ENCODE assay signal across 26 cellular contexts in genomic region chr9:68961587-68961986, GRCh38. TPM values are rescaled to one million over a fixed set of nuclear protein-coding genes. Genes with fewer than 3 reads are reported as not detected.
DNase-seq lines count a peak whose midpoint lies in the region; ATAC-seq lines count a peak whose summit lies in the region.
"Had no signal": no experiment of that assay in that cellular context is flagged by ENCODE, and none has a peak within 500 bp of the region (broad histone marks: within the 10 kb centered on the region; RNA-seq: fewer than 3 reads in every experiment).

No MANE protein-coding gene starts in this region.

- peak overlapping the region; percentile 8 for H3K27ac ChIP-seq in right cardiac atrium (ENCODE audit: low read length)
- H3K27ac ChIP-seq: ascending aorta had no signal

- H3K36me3 Mint-ChIP-seq in T-helper 2 cell treated with Interferon-gamma antibody and Interleukin-4, amounts not matched to agents 5 μg/mL and 100 μg/mL, for 36 hours (ENCODE audit: low read depth) = peaks cover 13% of the 10 kb centered on the region

- intact Hi-C loops in right cardiac atrium (cut with DNase I) = no loop called here

- peaks cover 7% of the 10 kb centered on the region for H3K4me1 Mint-ChIP-seq in T-helper 2 cell treated with Interferon-gamma antibody and Interleukin-4, amounts not matched to agents 5 μg/mL and 100 μg/mL, for 36 hours (ENCODE audit: low read depth)
- H3K4me1 Mint-ChIP-seq: activated naive CD4-positive, alpha-beta T cell treated with anti-CD3 and anti-CD28 coated beads, Interleukin-2, amount 50 U/mL, for 24 hours; central memory CD8-positive, alpha-beta T cell had no signal

- H3K9me3 ChIP-seq in right cardiac atrium (ENCODE audit: control insufficient read depth, low read length) = no peaks in the 10 kb centered on the region
- H3K9me3 ChIP-seq: ascending aorta had no signal

- DNase-seq in right cardiac atrium = no peak
- no peak for DNase-seq in T-helper 2 cell treated with Interferon-gamma antibody and Interleukin-4, amounts not matched to agents 5 μg/mL and 100 μg/mL, for 36 hours (ENCODE audit: low spot score)
- DNase-seq in germinal center (ENCODE audit: low spot score) = no peak
- no peak for DNase-seq in NAMALWA (ENCODE audit: low spot score)
- DNase-seq: activated CD4-positive, alpha-beta T cell treated with anti-CD3 and anti-CD28 coated beads for 1 hour; activated CD8-positive, alpha-beta memory T cell treated with anti-CD3 and anti-CD28 coated beads for 24 hours; activated T-cell treated with anti-CD3 and anti-CD28 coated beads, Interleukin-2, amount 50 U/mL, for 48 hours; CD4-positive, alpha-beta T cell; kidney; NCI-H1092 treated with DMSO at 0.1 percent for 48 hours; NCI-H510A treated with DMSO at 0.1 percent for 48 hours; RPMI8226; stimulated activated CD4-positive, alpha-beta T cell treated with anti-CD3 and anti-CD28 coated beads, Interleukin-4, amount 100 ng/mL, for 4 hours; trophoblast cell had no signal

- H3K27me3 Mint-ChIP-seq in T-helper 2 cell treated with Interferon-gamma antibody and Interleukin-4, amounts not matched to agents 5 μg/mL and 100 μg/mL, for 36 hours (ENCODE audit: low read depth) = no peaks in the 10 kb centered on the region
- H3K27me3 Mint-ChIP-seq: activated naive CD4-positive, alpha-beta T cell treated with anti-CD3 and anti-CD28 coated beads, Interleukin-2, amount 50 U/mL, for 24 hours; CD4-positive, alpha-beta T cell had no signal

- no peak overlapping the region for H3K4me3 ChIP-seq in right cardiac atrium (ENCODE audit: low read length)
- H3K4me3 ChIP-seq: ascending aorta had no signal

- H3K27ac Mint-ChIP-seq in T-helper 2 cell treated with Interferon-gamma antibody and Interleukin-4, amounts not matched to agents 5 μg/mL and 100 μg/mL, for 36 hours = no peak overlapping the region
- H3K27ac Mint-ChIP-seq: activated naive CD4-positive, alpha-beta T cell treated with anti-CD3 and anti-CD28 coated beads, Interleukin-2, amount 50 U/mL, for 24 hours; CD4-positive, alpha-beta T cell had no signal

- H3K27me3 ChIP-seq in right cardiac atrium (ENCODE audit: control insufficient read depth, insufficient read depth) = no peaks in the 10 kb centered on the region
- H3K27me3 ChIP-seq: ascending aorta had no signal

- WGBS in right cardiac atrium = 42% methylated on average over 4 of the region's 4 CpGs

- H3K4me1 ChIP-seq in right cardiac atrium (ENCODE audit: control insufficient read depth, insufficient read depth, low read length) = peaks cover 2% of the 10 kb centered on the region
- H3K4me1 ChIP-seq: ascending aorta had no signal

- peaks cover 1% of the 10 kb centered on the region for H3K9me3 Mint-ChIP-seq in T-helper 2 cell treated with Interferon-gamma antibody and Interleukin-4, amounts not matched to agents 5 μg/mL and 100 μg/mL, for 36 hours
- H3K9me3 Mint-ChIP-seq: activated naive CD4-positive, alpha-beta T cell treated with anti-CD3 and anti-CD28 coated beads, Interleukin-2, amount 50 U/mL, for 24 hours; CD4-positive, alpha-beta T cell; central memory CD8-positive, alpha-beta T cell had no signal

- H3K4me3 Mint-ChIP-seq in T-helper 2 cell treated with Interferon-gamma antibody and Interleukin-4, amounts not matched to agents 5 μg/mL and 100 μg/mL, for 36 hours = no peak overlapping the region
- H3K4me3 Mint-ChIP-seq: activated naive CD4-positive, alpha-beta T cell treated with anti-CD3 and anti-CD28 coated beads, Interleukin-2, amount 50 U/mL, for 24 hours; CD4-positive, alpha-beta T cell; central memory CD8-positive, alpha-beta T cell had no signal

- ATAC-seq in GM18909 (IDR thresholded peaks at IDR 0.05; ENCODE audit: poor library complexity, unreplicated experiment) = peak; percentile 65
- ATAC-seq in GM21619 (IDR thresholded peaks at IDR 0.05; ENCODE audit: unreplicated experiment) = peak; percentile 51
- ATAC-seq in HG03378 (IDR thresholded peaks at IDR 0.05; ENCODE audit: unreplicated experiment) = peak; percentile 50
- no peak for ATAC-seq in right cardiac atrium
- ATAC-seq: SK-N-SH treated with all-trans-retinoic acid at 6 μM for 48 hours had no signal

RNA-seq across cellular contexts. Expression of gene PRKACG, which starts 52.3 kb away (rescaled TPM):
- not detected for total RNA-seq in right cardiac atrium
- not detected for polyA plus RNA-seq in right cardiac atrium
- total RNA-seq: ascending aorta; CD4-positive, alpha-beta T cell; epithelial cell of proximal tubule; frontal cortex; kidney; LHCN-M2; lung microvascular endothelial cell; pulmonary artery endothelial cell had no signal

Comparison
In these comparisons a context has a peak if more than half of its experiments do, and no peak if none do; other contexts are left out.
1. ATAC-seq: peak in GM18909 (single experiment), GM21619 (single experiment) and HG03378 (single experiment); none in right cardiac atrium (0 of 2).